Comparison of ENCODE assay signal across 9 cellular contexts in the genomic region with DNA sequence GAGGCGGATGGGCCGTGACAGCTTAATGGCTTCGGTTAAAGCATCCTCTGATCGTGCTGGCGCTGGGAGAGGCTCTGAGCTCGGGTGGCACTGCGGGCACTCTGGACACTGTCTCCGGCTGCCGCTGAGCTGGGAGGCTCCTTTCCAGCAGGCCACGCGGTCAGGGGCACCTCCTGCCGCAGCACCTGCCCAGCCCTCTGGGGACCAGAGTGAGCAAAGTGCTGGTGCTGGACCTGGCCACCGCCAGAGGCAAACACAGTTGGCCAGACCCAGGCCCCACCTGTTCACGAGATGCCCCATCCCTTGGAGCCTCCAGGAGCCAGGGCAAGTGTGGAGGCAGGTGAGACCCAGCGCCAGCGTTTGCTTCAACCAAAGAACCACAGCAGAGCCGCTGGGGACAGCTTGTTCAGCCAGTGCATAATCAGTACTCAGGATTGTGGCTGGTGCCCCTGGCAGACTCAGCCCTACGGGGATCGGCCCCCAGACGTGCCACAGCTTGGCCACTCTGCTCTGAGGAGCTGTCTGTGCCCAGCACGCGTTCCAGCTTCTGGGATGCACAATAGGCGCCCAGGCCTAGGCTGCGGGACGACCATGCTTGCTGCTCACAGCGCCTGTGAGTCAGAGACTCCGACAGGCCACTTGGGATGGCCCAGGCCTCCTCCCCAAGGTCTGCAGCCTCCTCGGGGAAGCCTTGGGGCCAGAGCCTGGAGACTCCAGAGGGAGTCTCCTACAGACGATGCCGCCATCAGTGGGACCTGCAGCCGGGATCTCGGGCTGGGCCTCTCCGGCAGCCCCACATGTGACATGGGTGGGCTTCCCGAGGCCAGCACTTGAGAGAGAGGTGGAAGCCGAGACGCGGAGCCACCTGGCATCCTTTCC. TPM values are rescaled to one million over a fixed set of nuclear protein-coding genes. Genes with fewer than 3 reads are reported as not detected.
DNase-seq lines count a peak whose midpoint lies in the region; ATAC-seq and TF ChIP-seq lines count a peak whose summit lies in the region.
"Had no signal": no experiment of that assay in that cellular context is flagged by ENCODE, and none has a peak within 500 bp of the region (broad histone marks: within the 10 kb centered on the region; RNA-seq: fewer than 3 reads in every experiment).

No MANE protein-coding gene starts in this region.

- WGBS in psoas muscle, 3 donors, result 47 to 55% (median 55%) methylated on average over 35 to 37 of the region's 37 CpGs
- WGBS in adrenal gland, 4 donors, result 40 to 80% (median 70%) methylated on average over 4 to 37 of the region's 37 CpGs

- H3K36me3 ChIP-seq in psoas muscle (ENCODE audit: insufficient read depth in 1 of 2, low read depth in 1 of 2) (no peaks in the 10 kb centered on the region), adrenal gland (replicated peaks in 1 of 2) (no peaks in the 10 kb centered on the region)
- H3K36me3 ChIP-seq: heart right ventricle had no signal

- peak overlapping the region; percentile 12 for H3K4me3 ChIP-seq in coronary artery
- H3K4me3 ChIP-seq in psoas muscle, result no peak overlapping the region
- H3K4me3 ChIP-seq in adrenal gland, result no peak overlapping the region

- no peak for TF ChIP-seq POLR2A in adrenal gland (IDR thresholded peaks at IDR 0.05)

- peaks cover 0 to 59% (median 12%) of the 10 kb centered on the region in 3 donors for H3K27me3 ChIP-seq in psoas muscle (ENCODE audit: insufficient read depth in 3 of 3, low read length in 2 of 3)
- H3K27me3 ChIP-seq in adrenal gland, result peaks cover 13% of the 10 kb centered on the region

- DNase-seq in NCI-H2107 (lab: John Stamatoyannopoulos, UW) (peak; percentile 22), coronary artery (ENCODE audit: low spot score) (no peak), psoas muscle (peak; percentile 11 to 38), A172 (ENCODE audit: low spot score) (no peak), adrenal gland (no peak)
- DNase-seq: mesenchymal stem cell had no signal

- H3K9me3 ChIP-seq in psoas muscle (no peaks in the 10 kb centered on the region), adrenal gland (replicated peaks in 1 of 3) (no peaks in the 10 kb centered on the region)
- H3K9me3 ChIP-seq: heart right ventricle had no signal

- ATAC-seq in GM21723 (IDR thresholded peaks at IDR 0.05; ENCODE audit: unreplicated experiment), result peak; percentile 5
- ATAC-seq in psoas muscle, result peak in 2 of 4 donors; percentile 9 to 16
- no peak for ATAC-seq in HG03442 (IDR thresholded peaks at IDR 0.05; ENCODE audit: unreplicated experiment)

- TF ChIP-seq CTCF in coronary artery (IDR thresholded peaks at IDR 0.05) (no peak), psoas muscle (IDR thresholded peaks at IDR 0.05) (no peak), adrenal gland (IDR thresholded peaks at IDR 0.05) (no peak)

- intact Hi-C loops in psoas muscle (cut with DNase I), result no loop called here
- intact Hi-C loops in adrenal gland (cut with DNase I), result no loop called here

- H3K4me1 ChIP-seq in psoas muscle (peaks cover 22% of the 10 kb centered on the region), adrenal gland (replicated peaks in 1 of 2) (peaks cover 0 to 13% of the 10 kb centered on the region in 2 donors)

- H3K27ac ChIP-seq in coronary artery (peak overlapping the region in 1 of 2 donors; percentile 71), psoas muscle (peak overlapping the region; percentile 46), adrenal gland (peak overlapping the region in 1 of 5 donors; percentile 75)

RNA-seq across cellular contexts. Expression of gene SLCO4A1, which starts 38.2 kb away (rescaled TPM):
- total RNA-seq in psoas muscle (10 to 100 TPM in 1 of 4 donors, 1 to 10 TPM in 3; 5.3 to 12.8 (median 8.7) TPM), adrenal gland (1 to 10 TPM; 2.4 to 8.6 (median 4.9) TPM)
- polyA plus RNA-seq in psoas muscle (10 to 100 TPM in 2 of 3 donors, 1 to 10 TPM in 1; 9.8 to 38.5 (median 17.5) TPM), adrenal gland (10 to 100 TPM in 2 of 3 donors, 1 to 10 TPM in 1; 2.9 to 27.0 (median 20.7) TPM)
- total RNA-seq in A172 (2014; rRNA removed; shearing (Covaris generic)), result 26.5 and 34.8 TPM in 2 replicates

Comparison
In these comparisons a context has a peak if more than half of its experiments do, and no peak if none do; other contexts are left out.
1. DNase-seq: peak in NCI-H2107 (single experiment) and psoas muscle (2 of 2); none in coronary artery (single experiment), A172 (single experiment) and adrenal gland (0 of 7).